Comparison of ENCODE assay signal across 1 cellular context in genomic region chr9:127558581-127559246, GRCh38.
TF ChIP-seq lines count a peak whose summit lies in the region.

No MANE protein-coding gene starts in this region.

TF ChIP-seq in SK-N-SH treated with all-trans-retinoic acid at 6 μM for 48 hours, 23 proteins besides CTCF, POLR2A, EP300 and RAD21 (continued from another document):
- TF ChIP-seq ZNF565 (CRISPR knock-in tag; conservative IDR thresholded peaks at IDR 0.05; ENCODE audit: low read depth) (no peak), PPARA (CRISPR knock-in tag; IDR thresholded peaks at IDR 0.05; ENCODE audit: borderline replicate concordance) (no peak), SNAI2 (CRISPR knock-in tag; IDR thresholded peaks at IDR 0.05) (no peak), TCF4 (CRISPR knock-in tag; IDR thresholded peaks at IDR 0.05; ENCODE audit: borderline replicate concordance) (no peak), ESRRG (CRISPR knock-in tag; IDR thresholded peaks at IDR 0.05) (no peak), ISL1 (CRISPR knock-in tag; IDR thresholded peaks at IDR 0.05) (no peak), ZNF70 (CRISPR knock-in tag; IDR thresholded peaks at IDR 0.05) (no peak), RARB (CRISPR knock-in tag; IDR thresholded peaks at IDR 0.05) (no peak)
